In the genomic region with DNA sequence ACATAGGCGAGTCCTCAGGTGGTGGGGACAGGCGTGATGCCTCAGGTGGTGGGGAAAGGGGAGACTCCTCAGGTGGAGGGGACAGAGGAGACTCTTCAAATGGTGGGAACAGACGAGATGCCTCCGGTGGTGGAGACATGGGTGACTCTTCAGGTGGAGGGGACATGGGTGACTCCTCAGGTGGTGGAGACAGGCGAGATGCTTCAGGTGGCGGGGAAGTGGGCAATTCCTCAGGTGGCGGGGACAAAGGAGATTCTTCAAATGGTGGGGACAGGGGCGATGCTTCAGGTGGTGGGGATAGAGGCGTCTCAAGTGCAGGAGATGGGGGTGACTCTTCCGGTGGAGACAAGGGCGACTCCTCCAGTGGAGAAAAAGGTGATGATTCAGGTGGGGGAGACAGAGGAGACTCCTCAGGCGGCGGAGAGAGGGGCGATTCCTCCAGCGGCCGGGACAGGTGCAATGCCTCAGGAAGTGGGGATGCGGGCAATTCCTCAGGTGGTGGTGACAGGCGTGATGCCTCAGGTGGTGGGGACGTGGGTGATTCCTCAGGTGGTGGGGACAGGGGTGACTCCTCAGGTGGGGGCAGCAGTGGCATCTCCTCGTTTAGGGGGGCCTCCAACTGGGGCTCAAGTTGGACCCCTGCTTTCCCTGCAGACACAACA, we compare ENCODE assay signal across 27 cellular contexts. TPM values are rescaled to one million over a fixed set of nuclear protein-coding genes. Genes with fewer than 3 reads are reported as not detected.
"Had no signal": no experiment of that assay in that cellular context is flagged by ENCODE, and none has a peak within 500 bp of the region (broad histone marks: within the 10 kb centered on the region; RNA-seq: fewer than 3 reads in every experiment).

No MANE protein-coding gene starts in this region.

- H3K27me3 Mint-ChIP-seq: naive thymus-derived CD8-positive, alpha-beta T cell; stimulated activated memory B cell treated with anti-CD40 and anti-IgM and Interleukin-4, amounts not matched to agents 10 μg/mL and 1 μg/mL and 100 μg/mL, for 72 hours had no signal

- H2AFZ ChIP-seq: hepatocyte, parathyroid adenoma had no signal

- DNase-seq: activated CD4-positive, alpha-beta T cell treated with anti-CD3 and anti-CD28 coated beads for 1 hour; activated effector memory CD4-positive, alpha-beta T cell treated with Interleukin-2 at 50 U/mL for 16 hours; activated naive CD4-positive, alpha-beta T cell treated with anti-CD3 and anti-CD28 coated beads, Interleukin-2, amount 50 U/mL, for 16 hours; activated T-cell treated with anti-CD3 and anti-CD28 coated beads, Interleukin-2, amount 50 U/mL, for 4 hours; cerebellar nuclear complex; cortex of kidney; glutamatergic neuron; immature natural killer cell; kidney glomerular epithelial cell; left lung; right cardiac atrium; stimulated activated CD4-positive, alpha-beta T cell treated with anti-CD3 and anti-CD28 coated beads, Interleukin-2, amount 100 ng/mL, for 24 hours; stomach; T-helper 1 cell; T-helper 9 cell had no signal

- H3K4me3 Mint-ChIP-seq: activated T-cell treated with anti-CD3 and anti-CD28 coated beads, Interleukin-2, amount 50 U/mL, for 4 hours; immature natural killer cell; mesothelial cell of epicardium; naive thymus-derived CD8-positive, alpha-beta T cell; stimulated activated memory B cell treated with anti-CD40 and anti-IgM and Interleukin-4, amounts not matched to agents 10 μg/mL and 1 μg/mL and 100 μg/mL, for 72 hours had no signal

- FAIRE-seq: bronchial epithelial cell, frontal cortex had no signal

- H3K9me3 ChIP-seq: esophagus muscularis mucosa, left lung, stomach, suprapubic skin, tibial nerve, uterus had no signal

- H3K4me2 ChIP-seq: hepatocyte had no signal

- H3K27ac Mint-ChIP-seq: mesothelial cell of epicardium; stimulated activated memory B cell treated with anti-CD40 and anti-IgM and Interleukin-4, amounts not matched to agents 10 μg/mL and 1 μg/mL and 100 μg/mL, for 72 hours had no signal

- H3K27me3 ChIP-seq: esophagus muscularis mucosa, hepatocyte, left lung, stomach, suprapubic skin, tibial nerve, uterus had no signal

- H3K9ac ChIP-seq: parathyroid adenoma had no signal

- H3K9me3 Mint-ChIP-seq: activated T-cell treated with anti-CD3 and anti-CD28 coated beads, Interleukin-2, amount 50 U/mL, for 4 hours; immature natural killer cell; mesothelial cell of epicardium; naive thymus-derived CD8-positive, alpha-beta T cell; stimulated activated memory B cell treated with anti-CD40 and anti-IgM and Interleukin-4, amounts not matched to agents 10 μg/mL and 1 μg/mL and 100 μg/mL, for 72 hours had no signal

- H3K27ac ChIP-seq: esophagus muscularis mucosa, hepatocyte, left lung, parathyroid adenoma, stomach, suprapubic skin, tibial nerve, uterus had no signal

- H3K4me3 ChIP-seq: esophagus muscularis mucosa, hepatocyte, left lung, stomach, suprapubic skin, tibial nerve, uterus had no signal

RNA-seq across cellular contexts. Expression of a gene that starts 17.9 kb away (rescaled TPM):
- total RNA-seq: stomach had no signal
- polyA plus RNA-seq: hepatocyte had no signal

RNA-seq across cellular contexts. Expression of a gene that starts 42.7 kb away (rescaled TPM):
- total RNA-seq: bronchial epithelial cell, hepatocyte had no signal
- polyA plus RNA-seq: hepatocyte; immature natural killer cell; naive thymus-derived CD8-positive, alpha-beta T cell had no signal

RNA-seq across cellular contexts. Expression of a gene that starts 52.7 kb away (rescaled TPM):
- total RNA-seq: lung microvascular endothelial cell, tibial nerve had no signal
- polyA plus RNA-seq: hepatocyte; immature natural killer cell; naive thymus-derived CD8-positive, alpha-beta T cell had no signal
